17 cellular contexts compared by ENCODE assay signal in genomic region chr6:35673755-35674154, GRCh38. TPM values are rescaled to one million over a fixed set of nuclear protein-coding genes. Genes with fewer than 3 reads are reported as not detected.
A peak's percentile ranks its signal among the peaks of the same experiment; 100 is the strongest.
DNase-seq lines count a peak whose midpoint lies in the region; ATAC-seq and TF ChIP-seq lines count a peak whose summit lies in the region.
"Had no signal": no experiment of that assay in that cellular context is flagged by ENCODE, and none has a peak within 500 bp of the region (broad histone marks: within the 10 kb centered on the region; RNA-seq: fewer than 3 reads in every experiment).

No MANE protein-coding gene starts in this region.

- H3K9me2 ChIP-seq in SK-N-SH: no peaks in the 10 kb centered on the region

- H3K79me2 ChIP-seq in SK-N-SH (ENCODE audit: insufficient read depth): peaks cover 13% of the 10 kb centered on the region; the same call in 1 of the 2 replicates

- TF ChIP-seq POLR2A in spleen (IDR thresholded peaks at IDR 0.05): no peak

- DNase-seq in activated T-cell treated with anti-CD3 and anti-CD28 coated beads, Interleukin-2, amount 50 U/mL, for 4 hours: no peak
- no peak for DNase-seq in activated T-cell treated with anti-CD3 and anti-CD28 coated beads, Interleukin-2, amount 50 U/mL, for 1 hour
- DNase-seq in SK-N-MC (ENCODE audit: low read depth, low spot score) (no peak), spleen (no peak), SK-N-SH (no peak), mucosa of gallbladder (ENCODE audit: low spot score) (no peak), NCI-H2107 treated with DMSO at 0.1 percent for 48 hours (lab: John Stamatoyannopoulos, UW; ENCODE audit: unreplicated experiment) (no peak)
- DNase-seq in central memory CD8-positive, alpha-beta T cell (ENCODE audit: low spot score in 2 of 2): no peak
- DNase-seq: activated effector memory CD4-positive, alpha-beta T cell treated with Interleukin-2 at 50 U/mL for 16 hours; DMS153; left ventricle myocardium superior; naive B cell; NCI-H187 treated with DMSO at 0.1 percent for 48 hours; NCI-H524; testis had no signal

- 36 to 64% (median 55%) methylated on average over 1 of the region's 1 CpG for WGBS in spleen, 5 donors
- WGBS in SK-N-SH (ENCODE audit: low lambda C conversion rate): 96% methylated on average over 1 of the region's 1 CpG

- peak overlapping the region; percentile 56 for H3K27ac Mint-ChIP-seq in central memory CD8-positive, alpha-beta T cell (ENCODE audit: low read depth)
- H3K27ac Mint-ChIP-seq: brain had no signal

- H3K4me2 ChIP-seq in SK-N-SH: no peak overlapping the region

- TF ChIP-seq EP300 in SK-N-SH (IDR thresholded peaks at IDR 0.05; ENCODE audit: borderline replicate concordance in 1 of 2, low read depth in 1 of 2, low read length in 1 of 2): no peak

- H3K36me3 ChIP-seq in SK-N-MC (ENCODE audit: insufficient read depth, low read length) (0 out of 2 replicates have a peak, but pooled peaks cover 3% of the 10 kb centered on the region), spleen (peaks cover 0 to 71% (median 0%) of the 10 kb centered on the region in 6 donors), SK-N-SH (replicated peaks in 1 of 2; ENCODE audit: control insufficient read depth in 1 of 2, insufficient read depth in 2 of 2, low read length in 1 of 2) (no peaks in the 10 kb centered on the region)

- no peaks in the 10 kb centered on the region for H3K36me3 Mint-ChIP-seq in activated T-cell treated with anti-CD3 and anti-CD28 coated beads, Interleukin-2, amount 50 U/mL, for 4 hours (ENCODE audit: insufficient read depth)
- peaks cover 2% of the 10 kb centered on the region for H3K36me3 Mint-ChIP-seq in central memory CD8-positive, alpha-beta T cell (ENCODE audit: insufficient read depth)
- H3K36me3 Mint-ChIP-seq: brain, naive B cell had no signal

- H3K9ac ChIP-seq in SK-N-MC (ENCODE audit: insufficient read length) (no peak overlapping the region), SK-N-SH (no peak overlapping the region)

- CTCF ChIA-PET in SK-N-SH (lab: Yijun Ruan, JAX): interaction anchor here (0.7 to 0.9 kb wide), 2 partner anchors 14 to 30 kb away, joined by 3 read pairs; no protein-coding TSS in a partner anchor

- TF ChIP-seq CTCF in spleen (IDR thresholded peaks at IDR 0.05 in 8 of 11, conservative IDR thresholded peaks at IDR 0.05 in 3 of 11): no peak
- no peak for TF ChIP-seq CTCF in SK-N-SH (IDR thresholded peaks at IDR 0.05)

- ATAC-seq in activated T-cell treated with anti-CD3 and anti-CD28 coated beads, Interleukin-2, amount 50 U/mL, for 4 hours: no peak
- ATAC-seq in central memory CD8-positive, alpha-beta T cell (replicated peaks; ENCODE audit: extremely low read depth, poor library complexity, severe bottlenecking): peak; percentile 28
- ATAC-seq: activated CD4-positive, CD25-positive, alpha-beta regulatory T cell treated with anti-CD3 and anti-CD28 coated beads, Interleukin-2, amount 50 U/mL, for 24 hours; left ventricle myocardium superior had no signal

- H3K27ac ChIP-seq in SK-N-MC (peak overlapping the region; percentile 66), spleen (peak overlapping the region in 7 of 8 donors; percentile 10 to 67 (median 45)), SK-N-SH (ENCODE audit: low read depth in 2 of 2, low read length in 1 of 2) (no peak overlapping the region)

- peaks cover 81% of the 10 kb centered on the region for H3K4me1 Mint-ChIP-seq in activated T-cell treated with anti-CD3 and anti-CD28 coated beads, Interleukin-2, amount 50 U/mL, for 4 hours (ENCODE audit: low read depth)
- peaks cover 54% of the 10 kb centered on the region for H3K4me1 Mint-ChIP-seq in central memory CD8-positive, alpha-beta T cell

- intact Hi-C loops in spleen (cut with DNase I; ENCODE audit: low total_unique reads): no loop called here

- no peak overlapping the region for H2AFZ ChIP-seq in SK-N-SH (ENCODE audit: low read depth)

- no peaks in the 10 kb centered on the region for H3K9me3 Mint-ChIP-seq in activated T-cell treated with anti-CD3 and anti-CD28 coated beads, Interleukin-2, amount 50 U/mL, for 4 hours
- H3K9me3 Mint-ChIP-seq in central memory CD8-positive, alpha-beta T cell: no peaks in the 10 kb centered on the region
- H3K9me3 Mint-ChIP-seq: brain, naive B cell had no signal

- peak overlapping the region; percentile 8 for H3K4me3 Mint-ChIP-seq in activated T-cell treated with anti-CD3 and anti-CD28 coated beads, Interleukin-2, amount 50 U/mL, for 4 hours
- peak overlapping the region; percentile 0 for H3K4me3 Mint-ChIP-seq in central memory CD8-positive, alpha-beta T cell
- H3K4me3 Mint-ChIP-seq: brain had no signal

- H4K20me1 ChIP-seq in SK-N-SH (ENCODE audit: insufficient read depth): no peaks in the 10 kb centered on the region

- no peaks in the 10 kb centered on the region for H3K9me3 ChIP-seq in SK-N-MC (ENCODE audit: low read depth, low read length)
- H3K9me3 ChIP-seq in spleen: no peaks in the 10 kb centered on the region
- no peaks in the 10 kb centered on the region for H3K9me3 ChIP-seq in SK-N-SH
- H3K9me3 ChIP-seq: testis had no signal

- H3K4me3 ChIP-seq in SK-N-MC: no peak overlapping the region
- H3K4me3 ChIP-seq in spleen: no peak overlapping the region
- H3K4me3 ChIP-seq in SK-N-SH (ENCODE audit: low read depth in 2 of 2, low read length in 1 of 2): no peak overlapping the region
- H3K4me3 ChIP-seq: testis had no signal

- peaks cover 13% of the 10 kb centered on the region for H3F3A ChIP-seq in SK-N-SH (replicated peaks; ENCODE audit: insufficient read depth)

- H3K27me3 Mint-ChIP-seq in activated T-cell treated with anti-CD3 and anti-CD28 coated beads, Interleukin-2, amount 50 U/mL, for 4 hours (ENCODE audit: low read depth): no peaks in the 10 kb centered on the region
- no peaks in the 10 kb centered on the region for H3K27me3 Mint-ChIP-seq in central memory CD8-positive, alpha-beta T cell
- H3K27me3 Mint-ChIP-seq: brain, naive B cell had no signal

- H3K4me1 ChIP-seq in spleen (peaks cover 21 to 100% (median 88%) of the 10 kb centered on the region in 6 donors), SK-N-SH (ENCODE audit: control insufficient read depth in 1 of 2, insufficient read depth in 2 of 2, low read depth in 1 of 2, low read length in 1 of 2) (peaks cover 4 to 25% of the 10 kb centered on the region in 2 experiments; a peak in 3 of 4 replicates)

- POLR2A ChIA-PET in SK-N-SH (lab: Yijun Ruan, JAX): no interaction called here

- no peak for TF ChIP-seq RAD21 in SK-N-SH (IDR thresholded peaks at IDR 0.05; ENCODE audit: low read length)

- H3K27me3 ChIP-seq in spleen (replicated peaks in 1 of 7) (no peaks in the 10 kb centered on the region), SK-N-SH (ENCODE audit: insufficient read depth) (no peaks in the 10 kb centered on the region)
- H3K27me3 ChIP-seq: testis had no signal

TF ChIP-seq in SK-N-SH, 30 proteins besides CTCF, POLR2A, EP300 and RAD21 (continues in another document):
- TF ChIP-seq TAF1 (IDR thresholded peaks at IDR 0.05; ENCODE audit: borderline replicate concordance, low read depth, low read length) (no peak), RFX5 (IDR thresholded peaks at IDR 0.05; ENCODE audit: low read length) (no peak), USF2 (IDR thresholded peaks at IDR 0.05; ENCODE audit: borderline replicate concordance, low read depth, low read length) (no peak), TEAD4 (IDR thresholded peaks at IDR 0.05; ENCODE audit: borderline replicate concordance, insufficient read depth) (no peak), NFIC (IDR thresholded peaks at IDR 0.05; ENCODE audit: borderline replicate concordance) (no peak), POLR2AphosphoS5 (IDR thresholded peaks at IDR 0.05; ENCODE audit: low read depth, low read length) (no peak)
- TF ChIP-seq, protein P1, sequence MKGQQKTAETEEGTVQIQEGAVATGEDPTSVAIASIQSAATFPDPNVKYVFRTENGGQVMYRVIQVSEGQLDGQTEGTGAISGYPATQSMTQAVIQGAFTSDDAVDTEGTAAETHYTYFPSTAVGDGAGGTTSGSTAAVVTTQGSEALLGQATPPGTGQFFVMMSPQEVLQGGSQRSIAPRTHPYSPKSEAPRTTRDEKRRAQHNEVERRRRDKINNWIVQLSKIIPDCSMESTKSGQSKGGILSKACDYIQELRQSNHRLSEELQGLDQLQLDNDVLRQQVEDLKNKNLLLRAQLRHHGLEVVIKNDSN (IDR thresholded peaks at IDR 0.05; ENCODE audit: borderline replicate concordance, low read depth): no peak
- TF ChIP-seq, protein P2, sequence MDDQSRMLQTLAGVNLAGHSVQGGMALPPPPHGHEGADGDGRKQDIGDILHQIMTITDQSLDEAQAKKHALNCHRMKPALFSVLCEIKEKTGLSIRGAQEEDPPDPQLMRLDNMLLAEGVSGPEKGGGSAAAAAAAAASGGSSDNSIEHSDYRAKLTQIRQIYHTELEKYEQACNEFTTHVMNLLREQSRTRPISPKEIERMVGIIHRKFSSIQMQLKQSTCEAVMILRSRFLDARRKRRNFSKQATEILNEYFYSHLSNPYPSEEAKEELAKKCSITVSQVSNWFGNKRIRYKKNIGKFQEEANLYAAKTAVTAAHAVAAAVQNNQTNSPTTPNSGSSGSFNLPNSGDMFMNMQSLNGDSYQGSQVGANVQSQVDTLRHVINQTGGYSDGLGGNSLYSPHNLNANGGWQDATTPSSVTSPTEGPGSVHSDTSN (IDR thresholded peaks at IDR 0.05): no peak

RNA-seq across cellular contexts. Expression of gene FKBP5, which starts 15.0 kb away (rescaled TPM):
- total RNA-seq in activated T-cell treated with anti-CD3 and anti-CD28 coated beads, Interleukin-2, amount 50 U/mL, for 4 hours: 10 to 100 TPM; 46.5 to 62.3 (median 59.9) TPM
- total RNA-seq in spleen (100 to 1,000 TPM in 5 of 7 donors, 10 to 100 TPM in 2; 39.9 to 368 (median 241) TPM), mucosa of gallbladder (174 TPM)
- polyA plus RNA-seq in spleen (10 to 100 TPM; 23.8 to 88.9 (median 75.9) TPM), SK-N-SH (2012; rRNA removed) (4.2 and 5.1 TPM in 2 replicates)
- polyA plus RNA-seq in SK-N-SH (2012; cell fraction: cytosol; rRNA removed): 6.7 and 7.4 TPM in 2 replicates
- 2.2 and 3.5 TPM in 2 replicates for polyA plus RNA-seq in SK-N-SH (2012; cell fraction: nucleus; rRNA removed)

Comparison
In these comparisons a context has a peak if more than half of its experiments do, and no peak if none do; other contexts are left out.
1. H3K27ac ChIP-seq: peak in SK-N-MC (single experiment) and spleen (7 of 8); none in SK-N-SH (0 of 2).